ENCODE assay signal across 8 cellular contexts in genomic region chr2:98507940-98508689, GRCh38.
DNase-seq lines count a peak whose midpoint lies in the region; ATAC-seq, FAIRE-seq and TF ChIP-seq lines count a peak whose summit lies in the region.

No MANE protein-coding gene starts in this region.

- peaks cover 54 to 66% of the 10 kb centered on the region in 2 experiments for H3K4me1 ChIP-seq in K562 (replicated peaks in 1 of 2; ENCODE audit: control insufficient read depth in 2 of 2, insufficient read depth in 2 of 2, low read length in 2 of 2)

- no peaks in the 10 kb centered on the region for H3K27me3 ChIP-seq in K562 (ENCODE audit: control insufficient read depth in 2 of 2, insufficient read depth in 2 of 2, low read length in 2 of 2)

- no peak for TF ChIP-seq RAD21 in K562 (CRISPR knock-in tag; conservative IDR thresholded peaks at IDR 0.05 in 1 of 2, IDR thresholded peaks at IDR 0.05 in 1 of 2)

- H3K4me2 ChIP-seq in K562 (ENCODE audit: insufficient read depth, low read length): peak overlapping the region; percentile 78

- H3K27ac ChIP-seq in K562 (ENCODE audit: extremely low read depth, low read depth, low read length): peak overlapping the region; percentile 93

- H3K9me3 Mint-ChIP-seq in activated T-cell treated with anti-CD3 and anti-CD28 coated beads, Interleukin-2, amount 50 U/mL, for 72 hours: no peaks in the 10 kb centered on the region
- H3K9me3 Mint-ChIP-seq in type B pancreatic cell: no peaks in the 10 kb centered on the region

- H3K4me1 Mint-ChIP-seq in activated T-cell treated with anti-CD3 and anti-CD28 coated beads, Interleukin-2, amount 50 U/mL, for 72 hours (ENCODE audit: low read depth): peaks cover 92% of the 10 kb centered on the region
- peaks cover 38% of the 10 kb centered on the region for H3K4me1 Mint-ChIP-seq in type B pancreatic cell (ENCODE audit: unreplicated experiment)

- H3K4me3 ChIP-seq in K562: peak overlapping the region; percentile 17; the same call in 1 of the 2 replicates

- peak; percentile 93 for FAIRE-seq in K562 (lab: Jason Lieb, UNC)

- peaks cover 27% of the 10 kb centered on the region; the same call in 2 of the 3 replicates for H3K79me2 ChIP-seq in K562 (ENCODE audit: control insufficient read depth, insufficient read depth, low read length)

- H3K27ac Mint-ChIP-seq in activated T-cell treated with anti-CD3 and anti-CD28 coated beads, Interleukin-2, amount 50 U/mL, for 72 hours: peak overlapping the region; percentile 9
- no peak overlapping the region for H3K27ac Mint-ChIP-seq in type B pancreatic cell

- peak overlapping the region; percentile 85 for H2AFZ ChIP-seq in K562 (ENCODE audit: low read depth, low read length)

- intact Hi-C loops in K562 (cut with micrococcal nuclease): loop anchor here (5.0 kb wide), 1 partner anchor 61 kb away; no protein-coding TSS in a partner anchor

- H3K9ac ChIP-seq in K562 (ENCODE audit: insufficient read depth in 1 of 2, low read depth in 2 of 2, low read length in 2 of 2): peak overlapping the region; percentile 66 to 86

- H3K9me3 ChIP-seq in K562 (replicated peaks; ENCODE audit: control insufficient read depth, insufficient read depth, low read depth, low read length): no peaks in the 10 kb centered on the region

- in situ Hi-C loops in K562 (cut with MboI): no loop called here

- no peaks in the 10 kb centered on the region for H3K36me3 Mint-ChIP-seq in activated T-cell treated with anti-CD3 and anti-CD28 coated beads, Interleukin-2, amount 50 U/mL, for 72 hours (ENCODE audit: insufficient read depth in 2 of 2)
- H3K36me3 Mint-ChIP-seq in type B pancreatic cell: peaks cover 7% of the 10 kb centered on the region

- 7% methylated on average over 11 of the region's 12 CpGs for WGBS in K562 (ENCODE audit: insufficient coverage, low coverage, missing lambda C conversion rate)

- peak; percentile 89 for TF ChIP-seq EP300 in K562 (IDR thresholded peaks at IDR 0.05; ENCODE audit: low read length)

- CTCF ChIA-PET in K562 (lab: Yijun Ruan, JAX; ENCODE audit: low intra/inter-chr PET ratio): no interaction called here

- BruUV-seq in K562 (replicated peaks; lab: Mats Ljungman, UMichigan): TSS peak; percentile 41

- peak overlapping the region; percentile 49 to 55 for H3K4me3 Mint-ChIP-seq in activated T-cell treated with anti-CD3 and anti-CD28 coated beads, Interleukin-2, amount 50 U/mL, for 72 hours
- H3K4me3 Mint-ChIP-seq in type B pancreatic cell: no peak overlapping the region

- no peak for DNase-seq in activated T-cell treated with anti-CD3 and anti-CD28 coated beads, Interleukin-2, amount 50 U/mL, for 72 hours
- no peak for DNase-seq in activated T-cell treated with anti-CD3 and anti-CD28 coated beads, Interleukin-2, amount 50 U/mL, for 48 hours
- DNase-seq in K562 (ENCODE audit: extremely low read depth in 1 of 4, low spot score in 3 of 4): peak; percentile 81 to 90 (median 84)
- peak; percentile 78 for DNase-seq in medulla oblongata (ENCODE audit: extremely low spot score)
- peak; percentile 44 for DNase-seq in type B pancreatic cell (ENCODE audit: extremely low spot score, unreplicated experiment)
- DNase-seq in NCI-H1694 (lab: John Stamatoyannopoulos, UW): no peak

- no peak; the same call in 1 of the 2 replicates for TF ChIP-seq POLR2A in K562 (conservative IDR thresholded peaks at IDR 0.05)

- no peak for ATAC-seq in activated T-cell treated with anti-CD3 and anti-CD28 coated beads, Interleukin-2, amount 50 U/mL, for 72 hours (replicated peaks in 1 of 2)
- ATAC-seq in K562 (peak; percentile 77), HG03457 (IDR thresholded peaks at IDR 0.05; ENCODE audit: unreplicated experiment) (no peak), GM18867 (IDR thresholded peaks at IDR 0.05; ENCODE audit: unreplicated experiment) (no peak)

- H4K20me1 ChIP-seq in K562 (replicated peaks; ENCODE audit: control insufficient read depth, insufficient read depth, low read length): no peaks in the 10 kb centered on the region

- H3K9me1 ChIP-seq in K562 (ENCODE audit: control insufficient read depth, insufficient read depth, low read length): peaks cover 6% of the 10 kb centered on the region

- H3K36me3 ChIP-seq in K562 (ENCODE audit: control insufficient read depth, insufficient read depth, low read length): peaks cover 5% of the 10 kb centered on the region; the same call in 2 of the 3 replicates

- TF ChIP-seq CTCF in K562 (IDR thresholded peaks at IDR 0.05 in 2 of 3, conservative IDR thresholded peaks at IDR 0.05 in 1 of 3; ENCODE audit: insufficient read depth in 2 of 3, low read depth in 1 of 3, low read length in 3 of 3) (no peak), type B pancreatic cell (conservative IDR thresholded peaks at IDR 0.05) (no peak)

- POLR2A ChIA-PET in K562 (lab: Yijun Ruan, JAX): interaction anchor here (0.6 to 1.5 kb wide), 6 partner anchors 10 to 53 kb away, joined by 3 to 5 read pairs (median 4); no protein-coding TSS in a partner anchor

- no peaks in the 10 kb centered on the region for H3K27me3 Mint-ChIP-seq in activated T-cell treated with anti-CD3 and anti-CD28 coated beads, Interleukin-2, amount 50 U/mL, for 72 hours (ENCODE audit: low read depth)
- H3K27me3 Mint-ChIP-seq in type B pancreatic cell: no peaks in the 10 kb centered on the region

TF ChIP-seq in K562, 482 proteins besides CTCF, POLR2A, EP300 and RAD21 (continues in another document):
- no peak for TF ChIP-seq POLR2H (tag; IDR thresholded peaks at IDR 0.05; ENCODE audit: low read depth)
- no peak; the same call in none of the 2 replicates for TF ChIP-seq HDAC2 (IDR thresholded peaks at IDR 0.05)
- TF ChIP-seq NONO (IDR thresholded peaks at IDR 0.05; ENCODE audit: low read depth in 2 of 2, low read length in 1 of 2): no peak; a peak in 1 of 4 replicates
- TF ChIP-seq NELFE (IDR thresholded peaks at IDR 0.05; ENCODE audit: insufficient read depth, insufficient read length): no peak
- no peak; the same call in 1 of the 2 replicates for TF ChIP-seq ATF6 (CRISPR knock-in tag; IDR thresholded peaks at IDR 0.05)
- no peak for TF ChIP-seq RBM22 (IDR thresholded peaks at IDR 0.05; ENCODE audit: low read depth, low read length, poor library complexity, severe bottlenecking)
- TF ChIP-seq GTF3C2 (IDR thresholded peaks at IDR 0.05; ENCODE audit: borderline replicate concordance, extremely low read depth, insufficient read length): no peak
- TF ChIP-seq TEAD4 (IDR thresholded peaks at IDR 0.05; ENCODE audit: low read length): peak; percentile 78
- no peak for TF ChIP-seq TEAD4 (CRISPR knock-in tag; IDR thresholded peaks at IDR 0.05; ENCODE audit: borderline replicate concordance)
- no peak for TF ChIP-seq JUN (IDR thresholded peaks at IDR 0.05; ENCODE audit: borderline replicate concordance, low read depth, low read length)
- TF ChIP-seq JUN (CRISPR knock-in tag; IDR thresholded peaks at IDR 0.05; ENCODE audit: borderline replicate concordance): no peak
- no peak for TF ChIP-seq SRSF7 (optimal IDR thresholded peaks at IDR 0.05; ENCODE audit: low read depth, low read length)
- TF ChIP-seq MEIS2 (IDR thresholded peaks at IDR 0.05; ENCODE audit: partially characterized antibody): peak; percentile 74
- TF ChIP-seq KLF1 (tag; IDR thresholded peaks at IDR 0.05): no peak

Comparison
In these comparisons a context has a peak if more than half of its experiments do, and no peak if none do; other contexts are left out.
1. DNase-seq: peak in K562 (4 of 4), medulla oblongata (single experiment) and type B pancreatic cell (single experiment); none in activated T-cell treated with anti-CD3 and anti-CD28 coated beads, Interleukin-2, amount 50 U/mL, for 72 hours (0 of 2), activated T-cell treated with anti-CD3 and anti-CD28 coated beads, Interleukin-2, amount 50 U/mL, for 48 hours (0 of 2) and NCI-H1694 (single experiment).